18 cellular contexts compared by ENCODE assay signal in genomic region chr5:179171251-179171815, GRCh38.
"Had no signal": no experiment of that assay in that cellular context is flagged by ENCODE, and none has a peak within 500 bp of the region (broad histone marks: within the 10 kb centered on the region; RNA-seq: fewer than 3 reads in every experiment).

No MANE protein-coding gene starts in this region.

- H3K36me3 ChIP-seq: breast epithelium, gastroesophageal sphincter, heart right ventricle had no signal

- H3K27me3 ChIP-seq: breast epithelium, testis had no signal

- ATAC-seq: activated T-cell treated with anti-CD3 and anti-CD28 coated beads, Interleukin-2, amount 50 U/mL, for 4 hours; gastroesophageal sphincter; naive thymus-derived CD4-positive, alpha-beta T cell had no signal

- H3K9me3 ChIP-seq: breast epithelium, gastroesophageal sphincter, heart right ventricle, testis had no signal

- H3K4me1 ChIP-seq: breast epithelium had no signal

- H3K27ac ChIP-seq: breast epithelium, epithelial cell of prostate, gastroesophageal sphincter, heart right ventricle had no signal

- DNase-seq: activated B cell treated with CpG ODN at 0.5 μM for 24 hours; activated CD4-positive, alpha-beta T cell treated with anti-CD3 and anti-CD28 coated beads for 4 hours; activated CD4-positive, alpha-beta T cell treated with anti-CD3 and anti-CD28 coated beads, Interleukin-2, amount 50 U/mL, for 48 hours; activated CD8-positive, alpha-beta memory T cell treated with anti-CD3 and anti-CD28 coated beads, Interleukin-2, amount 50 U/mL, for 48 hours; activated naive CD4-positive, alpha-beta T cell; activated T-cell treated with anti-CD3 and anti-CD28 coated beads, Interleukin-2, amount 50 U/mL, for 4 hours; heart right ventricle; islet precursor cell; naive thymus-derived CD4-positive, alpha-beta T cell; stimulated activated CD4-positive, alpha-beta T cell treated with anti-CD3 and anti-CD28 coated beads, Interleukin-4, amount 100 ng/mL, for 1 hour; stimulated activated naive CD4-positive, alpha-beta T cell; T1000; testis; trophoblast cell had no signal

- H3K4me3 ChIP-seq: breast epithelium, gastroesophageal sphincter, heart right ventricle, lung, testis had no signal
